Comparison of ENCODE assay signal across 15 cellular contexts in the genomic region with DNA sequence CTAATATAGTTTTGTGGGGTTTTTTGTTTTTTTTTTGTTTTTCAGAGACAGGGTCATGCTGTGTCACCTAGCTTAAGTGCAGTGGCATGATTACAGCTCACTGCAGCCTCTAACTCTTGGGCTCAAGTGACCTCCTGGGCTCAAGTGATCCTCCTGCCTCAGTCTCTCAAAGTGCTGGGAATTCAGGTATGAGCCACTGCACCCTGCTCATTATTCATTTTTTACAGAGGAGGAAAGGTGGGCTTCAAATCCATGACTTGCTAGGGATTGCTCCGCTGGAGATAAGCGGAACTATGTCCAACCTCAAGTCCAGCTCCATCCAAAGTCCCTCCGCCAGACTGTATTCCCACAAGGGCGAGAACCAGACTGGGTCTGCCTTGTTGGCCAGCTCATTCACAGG. TPM values are rescaled to one million over a fixed set of nuclear protein-coding genes. Genes with fewer than 3 reads are reported as not detected.
DNase-seq lines count a peak whose midpoint lies in the region; ATAC-seq, FAIRE-seq and TF ChIP-seq lines count a peak whose summit lies in the region.
"Had no signal": no experiment of that assay in that cellular context is flagged by ENCODE, and none has a peak within 500 bp of the region (broad histone marks: within the 10 kb centered on the region; RNA-seq: fewer than 3 reads in every experiment).

No MANE protein-coding gene starts in this region.

- POLR2A ChIA-PET in OCI-LY7 (lab: Charles Lee), result interaction anchor here (0.5 to 1.2 kb wide), 3 partner anchors 9 to 13 kb away, joined by 3 to 5 read pairs (median 4); no protein-coding TSS in a partner anchor
- POLR2A ChIA-PET in K562 (lab: Yijun Ruan, JAX), result interaction anchor here (0.6 to 1.4 kb wide), 3 partner anchors 80 to 120 kb away, joined by 3 read pairs; a partner anchor contains a TSS

- H4K20me1 ChIP-seq in OCI-LY7 (ENCODE audit: insufficient read depth, low read length), result no peaks in the 10 kb centered on the region
- H4K20me1 ChIP-seq in K562 (replicated peaks; ENCODE audit: control insufficient read depth, insufficient read depth, low read length), result no peaks in the 10 kb centered on the region

- BruUV-seq in OCI-LY7 (replicated peaks; lab: Mats Ljungman, UMichigan), result no TSS peak
- no TSS peak for BruUV-seq in K562 (replicated peaks; lab: Mats Ljungman, UMichigan)

- H2AFZ ChIP-seq in OCI-LY7 (ENCODE audit: low read length) (peak overlapping the region; percentile 15; the same call in 1 of the 2 replicates), K562 (ENCODE audit: low read depth, low read length) (no peak overlapping the region)

- H3K4me1 ChIP-seq in OCI-LY7 (ENCODE audit: insufficient read depth, low read length, poor library complexity, severe bottlenecking) (peaks cover 30% of the 10 kb centered on the region), K562 (replicated peaks in 1 of 2; ENCODE audit: control insufficient read depth in 2 of 2, insufficient read depth in 2 of 2, low read length in 2 of 2) (peaks cover 17 to 24% of the 10 kb centered on the region in 2 experiments; a peak in 4 of 5 replicates), esophagus muscularis mucosa (no peaks in the 10 kb centered on the region)
- H3K4me1 ChIP-seq: HAP-1 had no signal

- no peaks in the 10 kb centered on the region for H3K79me2 ChIP-seq in OCI-LY7 (ENCODE audit: insufficient read depth, low read depth, low read length)
- no peaks in the 10 kb centered on the region for H3K79me2 ChIP-seq in K562 (ENCODE audit: control insufficient read depth, insufficient read depth, low read length)

- H3K4me3 ChIP-seq in OCI-LY7 (ENCODE audit: low read depth, low read length, poor library complexity, severe bottlenecking), result no peak overlapping the region
- H3K4me3 ChIP-seq in K562, result no peak overlapping the region
- no peak overlapping the region for H3K4me3 ChIP-seq in esophagus muscularis mucosa
- H3K4me3 ChIP-seq: BLaER1 treated with 17β-estradiol and CSF1 and Interleukin-3, amounts not matched to agents 10 nM and 100 nM; HAP-1 had no signal

- no peak for TF ChIP-seq RAD21 in K562 (CRISPR knock-in tag; conservative IDR thresholded peaks at IDR 0.05 in 1 of 2, IDR thresholded peaks at IDR 0.05 in 1 of 2)

- no peaks in the 10 kb centered on the region for H3K9me1 ChIP-seq in K562 (ENCODE audit: control insufficient read depth, insufficient read depth, low read length)

- no peak overlapping the region for H3K4me2 ChIP-seq in OCI-LY7 (ENCODE audit: low read length)
- H3K4me2 ChIP-seq in K562 (ENCODE audit: insufficient read depth, low read length), result no peak overlapping the region
- H3K4me2 ChIP-seq: BLaER1 treated with 17β-estradiol and CSF1 and Interleukin-3, amounts not matched to agents 10 nM and 100 nM had no signal

- H3K9me3 ChIP-seq in OCI-LY7 (ENCODE audit: low read length), result no peaks in the 10 kb centered on the region
- no peaks in the 10 kb centered on the region for H3K9me3 ChIP-seq in K562 (replicated peaks; ENCODE audit: control insufficient read depth, insufficient read depth, low read depth, low read length)
- no peaks in the 10 kb centered on the region for H3K9me3 ChIP-seq in esophagus muscularis mucosa
- H3K9me3 ChIP-seq: BLaER1 treated with 17β-estradiol and CSF1 and Interleukin-3, amounts not matched to agents 10 nM and 100 nM; HAP-1 had no signal

- no peak for FAIRE-seq in K562 (lab: Jason Lieb, UNC)
- FAIRE-seq: GM12891 had no signal

- 94% methylated on average over 4 of the region's 4 CpGs for WGBS in K562 (ENCODE audit: insufficient coverage, low coverage, missing lambda C conversion rate)
- 100% methylated on average over 4 of the region's 4 CpGs for WGBS in esophagus muscularis mucosa

- TF ChIP-seq POLR2A in K562 (conservative IDR thresholded peaks at IDR 0.05), result no peak
- TF ChIP-seq POLR2A in esophagus muscularis mucosa (IDR thresholded peaks at IDR 0.05; ENCODE audit: low read depth), result no peak

- no peak for TF ChIP-seq CTCF in OCI-LY7 (conservative IDR thresholded peaks at IDR 0.05; ENCODE audit: low read length)
- no peak for TF ChIP-seq CTCF in K562 (IDR thresholded peaks at IDR 0.05 in 2 of 3, conservative IDR thresholded peaks at IDR 0.05 in 1 of 3; ENCODE audit: insufficient read depth in 2 of 3, low read depth in 1 of 3, low read length in 3 of 3)
- TF ChIP-seq CTCF in esophagus muscularis mucosa (IDR thresholded peaks at IDR 0.05), result no peak

- in situ Hi-C loops in K562 (cut with MboI), result loop anchor here (10.0 kb wide), 1 partner anchor 241 kb away; no protein-coding TSS in a partner anchor
- in situ Hi-C loops in G401 (cut with HindIII; ENCODE audit: low sequenced_read_pairs), result no loop called here

- CTCF ChIA-PET in OCI-LY7 (lab: Charles Lee; ENCODE audit: unreplicated experiment) (no interaction called here), K562 (lab: Yijun Ruan, JAX; ENCODE audit: low intra/inter-chr PET ratio) (no interaction called here)

- no peak for DNase-seq in OCI-LY7 (ENCODE audit: low spot score)
- DNase-seq in K562 (ENCODE audit: extremely low read depth in 1 of 4, low spot score in 3 of 4), result no peak
- DNase-seq in esophagus muscularis mucosa (ENCODE audit: extremely low spot score), result peak; percentile 82
- peak; percentile 6 for DNase-seq in stimulated activated CD8-positive, alpha-beta memory T cell treated with anti-CD3 and anti-CD28 coated beads, Interleukin-4, amount 100 ng/mL, for 48 hours
- no peak for DNase-seq in cerebellum (ENCODE audit: low spot score)
- DNase-seq in G401 (ENCODE audit: low spot score), result no peak
- DNase-seq in DMS114 treated with DMSO at 0.1 percent for 48 hours (lab: John Stamatoyannopoulos, UW; ENCODE audit: unreplicated experiment), result no peak
- DNase-seq: ACHN; CD4-positive, CD25-positive, alpha-beta regulatory T cell; DMS79; GOT3 had no signal

- H3K9me2 ChIP-seq in OCI-LY7 (ENCODE audit: insufficient read depth, low read length), result no peaks in the 10 kb centered on the region

- H3K27me3 ChIP-seq in K562 (ENCODE audit: control insufficient read depth in 2 of 2, insufficient read depth in 2 of 2, low read length in 2 of 2) (no peaks in the 10 kb centered on the region), esophagus muscularis mucosa (no peaks in the 10 kb centered on the region)

- ATAC-seq in K562, result no peak
- no peak for ATAC-seq in GM18868 (IDR thresholded peaks at IDR 0.05; ENCODE audit: unreplicated experiment)

- no peaks in the 10 kb centered on the region for H3K36me3 ChIP-seq in OCI-LY7 (ENCODE audit: insufficient read depth, low read length)
- H3K36me3 ChIP-seq in K562 (ENCODE audit: control insufficient read depth, insufficient read depth, low read length), result no peaks in the 10 kb centered on the region
- H3K36me3 ChIP-seq in esophagus muscularis mucosa, result no peaks in the 10 kb centered on the region
- H3K36me3 ChIP-seq: BLaER1 treated with 17β-estradiol and CSF1 and Interleukin-3, amounts not matched to agents 10 nM and 100 nM; HAP-1 had no signal

- no peak for TF ChIP-seq EP300 in K562 (IDR thresholded peaks at IDR 0.05; ENCODE audit: low read length)
- TF ChIP-seq EP300 in esophagus muscularis mucosa (IDR thresholded peaks at IDR 0.05), result no peak

- intact Hi-C loops in OCI-LY7 (cut with micrococcal nuclease; ENCODE audit: unreplicated experiment) (no loop called here), K562 (cut with micrococcal nuclease) (no loop called here), esophagus muscularis mucosa (cut with DNase I) (no loop called here)

- no peak overlapping the region for H3K9ac ChIP-seq in K562 (ENCODE audit: insufficient read depth in 1 of 2, low read depth in 2 of 2, low read length in 2 of 2)
- H3K9ac ChIP-seq: BLaER1 treated with 17β-estradiol and CSF1 and Interleukin-3, amounts not matched to agents 10 nM and 100 nM had no signal

- no peak overlapping the region for H3K27ac ChIP-seq in OCI-LY7 (ENCODE audit: low read depth, low read length, poor library complexity, severe bottlenecking)
- H3K27ac ChIP-seq in K562 (ENCODE audit: extremely low read depth, low read depth, low read length), result no peak overlapping the region
- H3K27ac ChIP-seq in esophagus muscularis mucosa (replicated peaks in 1 of 4), result no peak overlapping the region

RNA-seq across cellular contexts. Expression of a gene that starts 8.0 kb away (rescaled TPM):
- total RNA-seq in OCI-LY7 (2014; rRNA removed; shearing (Covaris generic)), result 0.60 and 0.85 TPM in 2 replicates
- total RNA-seq in OCI-LY7 (2022) (1.0 and 1.1 TPM in 2 replicates), K562 (2014; rRNA removed) (0.20 and 0.27 TPM in 2 replicates), K562 (2014; rRNA removed; fragmentation: Illumina TruSeq; extraction: Trizol) (0.16 and 0.36 TPM in 2 replicates), K562 (2015; rRNA removed; fragmentation: Illumina TruSeq; extraction: Trizol) (0.23 and 0.25 TPM in 2 replicates), K562 (2021) (0.22 and 0.71 TPM in 2 replicates), esophagus muscularis mucosa (under 1 TPM in 3 of 4 donors, not detected in 1; 0.17 to 0.19 (median 0.17) TPM), cerebellum (not detected)
- 1.5 and 3.2 TPM in 2 replicates for total RNA-seq in K562 (2011; cell fraction: chromatin; rRNA removed; ENCODE audit: low replicate concordance)
- 2.8 and 3.0 TPM in 2 replicates for total RNA-seq in K562 (2011; cell fraction: nucleolus; rRNA removed)
- total RNA-seq in K562 (2011; cell fraction: nucleoplasm; rRNA removed), result 3.4 and 4.1 TPM in 2 replicates
- polyA plus RNA-seq in K562 (2011; rRNA removed) (0.39 and 0.63 TPM in 2 replicates), K562 (2014; fragmentation: Illumina TruSeq; extraction: Trizol) (0.19 and 0.42 TPM in 2 replicates), K562 (2014; fragmentation: Nextera tagmentation; extraction: Ambion mirVana) (under 1 TPM in 1 of 2 experiments, not detected in 1; 0.03 TPM), K562 (2014; rRNA removed) (0.25 and 0.46 TPM in 2 replicates)
- polyA plus RNA-seq in K562 (2011; cell fraction: cytosol; rRNA removed), result 0.31 and 0.60 TPM in 2 replicates
- polyA plus RNA-seq in K562 (2011; cell fraction: nucleus; rRNA removed), result 1.6 and 2.8 TPM in 2 replicates
- 0.17 and 1.2 TPM in 2 replicates for polyA plus RNA-seq in K562 (2012)
- 0.21 and 0.67 TPM in 2 replicates for polyA minus RNA-seq in K562 (2011; rRNA and poly(A)+ RNA removed)
- 0.38 TPM in 1 of 2 replicates, not detected in the other for polyA minus RNA-seq in K562 (2011; cell fraction: cytosol; rRNA and poly(A)+ RNA removed)
- polyA minus RNA-seq in K562 (2011; cell fraction: nucleus; rRNA and poly(A)+ RNA removed), result 1.00 and 1.9 TPM in 2 replicates
- total RNA-seq in G401 (2014; rRNA removed; shearing (Covaris generic)), result 11.8 and 25.3 TPM in 2 replicates
- polyA plus RNA-seq: CD4-positive, CD25-positive, alpha-beta regulatory T cell had no signal

RNA-seq across cellular contexts. Expression of a gene that starts 59.6 kb away (rescaled TPM):
- total RNA-seq in OCI-LY7 (2014; rRNA removed; shearing (Covaris generic)), result 4.0 and 4.1 TPM in 2 replicates
- total RNA-seq in OCI-LY7 (2022), result 11.4 and 11.5 TPM in 2 replicates
- 0.42 and 2.8 TPM in 2 replicates for total RNA-seq in K562 (2011; cell fraction: chromatin; rRNA removed; ENCODE audit: low replicate concordance)
- total RNA-seq in K562 (2011; cell fraction: nucleolus; rRNA removed), result 1.2 and 2.5 TPM in 2 replicates
- 0.31 and 0.44 TPM in 2 replicates for total RNA-seq in K562 (2011; cell fraction: nucleoplasm; rRNA removed)
- 0.23 and 0.33 TPM in 2 replicates for total RNA-seq in K562 (2014; rRNA removed)
- total RNA-seq in K562 (2014; rRNA removed; fragmentation: Illumina TruSeq; extraction: Trizol), result 0.04 TPM in 1 of 2 replicates, not detected in the other
- 0.22 and 0.23 TPM in 2 replicates for total RNA-seq in K562 (2015; rRNA removed; fragmentation: Illumina TruSeq; extraction: Trizol)
- 0.22 and 0.34 TPM in 2 replicates for total RNA-seq in K562 (2021)
- 0.14 and 0.38 TPM in 2 replicates for polyA plus RNA-seq in K562 (2011; rRNA removed)
- polyA plus RNA-seq in K562 (2011; cell fraction: cytosol; rRNA removed), result 0.27 and 0.35 TPM in 2 replicates
- 2.0 and 3.4 TPM in 2 replicates for polyA plus RNA-seq in K562 (2011; cell fraction: nucleus; rRNA removed)
- polyA plus RNA-seq in K562 (2012), result 0.17 and 0.54 TPM in 2 replicates
- 0.07 and 0.11 TPM in 2 replicates for polyA plus RNA-seq in K562 (2014; fragmentation: Illumina TruSeq; extraction: Trizol)
- polyA plus RNA-seq in K562 (2014; fragmentation: Nextera tagmentation; extraction: Ambion mirVana), result not detected
- 0.18 and 0.20 TPM in 2 replicates for polyA plus RNA-seq in K562 (2014; rRNA removed)
- 0.09 and 0.53 TPM in 2 replicates for polyA minus RNA-seq in K562 (2011; rRNA and poly(A)+ RNA removed)
- 1.2 TPM in 1 of 2 replicates, not detected in the other for polyA minus RNA-seq in K562 (2011; cell fraction: cytosol; rRNA and poly(A)+ RNA removed)
- polyA minus RNA-seq in K562 (2011; cell fraction: nucleus; rRNA and poly(A)+ RNA removed), result 0.67 and 1.7 TPM in 2 replicates
- total RNA-seq in esophagus muscularis mucosa, result 1 to 10 TPM in 2 of 4 donors, under 1 TPM in 2; 0.83 to 4.2 (median 2.1) TPM
- total RNA-seq in cerebellum, result 34.0 TPM
- total RNA-seq in G401 (2014; rRNA removed; shearing (Covaris generic)), result 45.4 and 49.5 TPM in 2 replicates

Comparison
In these comparisons a context has a peak if more than half of its experiments do, and no peak if none do; other contexts are left out.
1. DNase-seq: peak in esophagus muscularis mucosa (single experiment) and stimulated activated CD8-positive, alpha-beta memory T cell treated with anti-CD3 and anti-CD28 coated beads, Interleukin-4, amount 100 ng/mL, for 48 hours (single experiment); none in OCI-LY7 (single experiment), K562 (0 of 4), cerebellum (single experiment), G401 (single experiment) and DMS114 treated with DMSO at 0.1 percent for 48 hours (single experiment).